In genomic region chr12:121352053-121353018, GRCh38 we compare ENCODE assay signal across 8 cellular contexts. TPM values are rescaled to one million over a fixed set of nuclear protein-coding genes. Genes with fewer than 3 reads are reported as not detected.
DNase-seq lines count a peak whose midpoint lies in the region; ATAC-seq, FAIRE-seq and TF ChIP-seq lines count a peak whose summit lies in the region.

Gene ANAPC5 (minus strand): TSS chr12:121352411. CDS start chr12:121352340, 71 bp downstream.

- WGBS in aorta, 2 donors: 0 to 1% methylated on average over 53 of the region's 53 CpGs

- peak; percentile 93 for DNase-seq in GM18507 (ENCODE audit: extremely low spot score, insufficient read length, low read depth)
- peak; percentile 96 for DNase-seq in NCI-H2029 treated with DMSO at 0.1 percent for 48 hours (lab: John Stamatoyannopoulos, UW)
- DNase-seq in T-helper 9 cell: peak; percentile 75
- peak; percentile 97 for DNase-seq in astrocyte of the cerebellum (ENCODE audit: low read depth)
- DNase-seq in hepatic stellate cell (ENCODE audit: low spot score): peak; percentile 98
- DNase-seq in aorta: peak; percentile 96 to 97

- ATAC-seq in HG02981 (IDR thresholded peaks at IDR 0.05; ENCODE audit: unreplicated experiment) (peak; percentile 98), aorta (ENCODE audit: low FRiP score) (peak; percentile 100)

- peak within 1 kb of the TSS; percentile 55 for H3K9ac ChIP-seq in rectal smooth muscle tissue (ENCODE audit: low read length)

- TF ChIP-seq CTCF in astrocyte of the cerebellum (IDR thresholded peaks at IDR 0.05; ENCODE audit: low read depth, low read length, missing control alignments): no peak

- H3K4me1 ChIP-seq in rectal smooth muscle tissue (ENCODE audit: control insufficient read depth, insufficient read depth, low read length) (no peaks in the 10 kb centered on the region), aorta (ENCODE audit: control insufficient read depth in 1 of 2, insufficient read depth in 2 of 2, low read length in 2 of 2) (no peaks in the 10 kb centered on the region)

- peak within 1 kb of the TSS; percentile 72 for H3K27ac ChIP-seq in rectal smooth muscle tissue (ENCODE audit: low read depth, low read length)
- H3K27ac ChIP-seq in aorta (ENCODE audit: low read depth in 1 of 2, low read length in 2 of 2): peak within 1 kb of the TSS in 1 of 2 donors; percentile 65

- intact Hi-C loops in aorta (cut with DNase I): loop anchor here (5.0 kb wide), 2 partner anchors 50 to 90 kb away; partner anchors contain the start of gene RNF34 (in 2 of the 2)

- no peaks in the 10 kb centered on the region for H3K36me3 ChIP-seq in rectal smooth muscle tissue (ENCODE audit: control insufficient read depth, insufficient read depth, low read length)
- H3K36me3 ChIP-seq in aorta (ENCODE audit: control insufficient read depth in 1 of 2, insufficient read depth in 2 of 2, low read length in 1 of 2): no peaks in the 10 kb centered on the region

- FAIRE-seq in GM18507 (lab: Jason Lieb, UNC): peak; percentile 95

- in situ Hi-C loops in astrocyte of the cerebellum (cut with HindIII; ENCODE audit: low sequenced_read_pairs): no loop called here

- no peaks in the 10 kb centered on the region for H3K27me3 ChIP-seq in rectal smooth muscle tissue (ENCODE audit: control insufficient read depth, insufficient read depth, low read length)
- H3K27me3 ChIP-seq in aorta (ENCODE audit: control insufficient read depth in 1 of 2, insufficient read depth in 2 of 2, low read length in 1 of 2): no peaks in the 10 kb centered on the region

- H3K4me3 ChIP-seq in astrocyte of the cerebellum (ENCODE audit: low read depth, low read length) (peak within 1 kb of the TSS; percentile 68), rectal smooth muscle tissue (ENCODE audit: low read length) (peak within 1 kb of the TSS; percentile 84), aorta (ENCODE audit: low read length in 2 of 2) (peak within 1 kb of the TSS; percentile 78 to 92)

- H3K9me3 ChIP-seq in aorta (ENCODE audit: control insufficient read depth, low read length): no peaks in the 10 kb centered on the region

RNA-seq across cellular contexts. Expression of gene ANAPC5, which starts in this region (rescaled TPM):
- total RNA-seq in aorta: 100 to 1,000 TPM; 105 to 118 TPM
- 100 to 1,000 TPM in 1 of 2 donors, 10 to 100 TPM in 1; 46.5 to 255 TPM for polyA plus RNA-seq in aorta
